ENCODE assay signal across 2 cellular contexts in genomic region chr1:197621761-197622160, GRCh38.
A peak's percentile ranks its signal among the peaks of the same experiment; 100 is the strongest.
TF ChIP-seq lines count a peak whose summit lies in the region.

No MANE protein-coding gene starts in this region.

TF ChIP-seq in IMR-90, 13 proteins besides CTCF, POLR2A, EP300 and RAD21:
- TF ChIP-seq USF2 (IDR thresholded peaks at IDR 0.05; ENCODE audit: low read depth, low read length), result no peak
- no peak for TF ChIP-seq ELK1 (IDR thresholded peaks at IDR 0.05; ENCODE audit: borderline replicate concordance, low read depth, low read length)
- TF ChIP-seq MAFK (IDR thresholded peaks at IDR 0.05; ENCODE audit: low read depth, low read length), result peak; percentile 61

TF ChIP-seq in K562, 482 proteins besides CTCF, POLR2A, EP300 and RAD21 (continued from another document):
- TF ChIP-seq SREBF1 (IDR thresholded peaks at IDR 0.05; ENCODE audit: borderline replicate concordance, low read depth, low read length) (no peak), E2F3 (CRISPR knock-in tag; IDR thresholded peaks at IDR 0.05) (no peak), NRF1 (conservative IDR thresholded peaks at IDR 0.05 in 1 of 2, IDR thresholded peaks at IDR 0.05 in 1 of 2) (no peak), YBX1 (IDR thresholded peaks at IDR 0.05) (no peak), ZNF780A (CRISPR knock-in tag; IDR thresholded peaks at IDR 0.05) (no peak), FOXP4 (CRISPR knock-in tag; IDR thresholded peaks at IDR 0.05; ENCODE audit: borderline replicate concordance) (no peak), SRSF9 (IDR thresholded peaks at IDR 0.05; ENCODE audit: borderline replicate concordance, low read depth, low read length) (no peak), FOXP1 (CRISPR knock-in tag; IDR thresholded peaks at IDR 0.05) (no peak), USF2 (CRISPR knock-in tag; IDR thresholded peaks at IDR 0.05) (no peak)
TF ChIP-seq in K562: peak in this region for 2.
